1 cellular context compared by ENCODE assay signal in genomic region chr19:40348125-40348913, GRCh38.
TF ChIP-seq lines count a peak whose summit lies in the region.

A gene with protein sequence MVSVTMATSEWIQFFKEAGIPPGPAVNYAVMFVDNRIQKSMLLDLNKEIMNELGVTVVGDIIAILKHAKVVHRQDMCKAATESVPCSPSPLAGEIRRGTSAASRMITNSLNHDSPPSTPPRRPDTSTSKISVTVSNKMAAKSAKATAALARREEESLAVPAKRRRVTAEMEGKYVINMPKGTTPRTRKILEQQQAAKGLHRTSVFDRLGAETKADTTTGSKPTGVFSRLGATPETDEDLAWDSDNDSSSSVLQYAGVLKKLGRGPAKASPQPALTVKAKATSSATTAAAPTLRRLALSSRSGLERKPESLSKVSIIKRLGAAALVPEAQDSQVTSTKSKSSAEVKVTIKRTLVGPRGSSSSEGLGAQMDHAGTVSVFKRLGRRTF (minus strand): TSS chr19:40348397. CDS start chr19:40341857, 6,540 bp downstream.
A gene with protein sequence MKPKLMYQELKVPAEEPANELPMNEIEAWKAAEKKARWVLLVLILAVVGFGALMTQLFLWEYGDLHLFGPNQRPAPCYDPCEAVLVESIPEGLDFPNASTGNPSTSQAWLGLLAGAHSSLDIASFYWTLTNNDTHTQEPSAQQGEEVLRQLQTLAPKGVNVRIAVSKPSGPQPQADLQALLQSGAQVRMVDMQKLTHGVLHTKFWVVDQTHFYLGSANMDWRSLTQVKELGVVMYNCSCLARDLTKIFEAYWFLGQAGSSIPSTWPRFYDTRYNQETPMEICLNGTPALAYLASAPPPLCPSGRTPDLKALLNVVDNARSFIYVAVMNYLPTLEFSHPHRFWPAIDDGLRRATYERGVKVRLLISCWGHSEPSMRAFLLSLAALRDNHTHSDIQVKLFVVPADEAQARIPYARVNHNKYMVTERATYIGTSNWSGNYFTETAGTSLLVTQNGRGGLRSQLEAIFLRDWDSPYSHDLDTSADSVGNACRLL (plus strand): TSS chr19:40348695. CDS start chr19:40366484, 17,789 bp downstream.

TF ChIP-seq in GM12878, 131 proteins besides CTCF, POLR2A, EP300 and RAD21 (continued from another document and continues in another):
- TF ChIP-seq IRF3 (IDR thresholded peaks at IDR 0.05) (peak; percentile 93), MXI1 (IDR thresholded peaks at IDR 0.05; ENCODE audit: low read depth, low read length) (peak; percentile 29; the same call in 1 of the 2 replicates), CBX3 (IDR thresholded peaks at IDR 0.05; ENCODE audit: borderline replicate concordance, low read depth) (no peak), ZNF274 (IDR thresholded peaks at IDR 0.05; ENCODE audit: insufficient read depth, insufficient read length) (no peak), SREBF2 (IDR thresholded peaks at IDR 0.05; ENCODE audit: low read length) (peak; percentile 48; the same call in 1 of the 2 replicates), CBX5 (IDR thresholded peaks at IDR 0.05; ENCODE audit: low read depth) (no peak), SPI1 (IDR thresholded peaks at IDR 0.05; ENCODE audit: borderline replicate concordance, insufficient read depth, low read depth, low read length) (no peak), RCOR1 (conservative IDR thresholded peaks at IDR 0.05; ENCODE audit: low read depth, low read length) (no peak), RELB (IDR thresholded peaks at IDR 0.05; ENCODE audit: low read depth) (no peak; the same call in 1 of the 2 replicates), BACH1 (IDR thresholded peaks at IDR 0.05; ENCODE audit: borderline replicate concordance) (peak; percentile 84), RBBP5 (conservative IDR thresholded peaks at IDR 0.05) (no peak), PAX8 (IDR thresholded peaks at IDR 0.05) (no peak), REST (IDR thresholded peaks at IDR 0.05; ENCODE audit: low read depth, low read length) (no peak), FOXM1 (IDR thresholded peaks at IDR 0.05; ENCODE audit: low read depth, low read length) (no peak), SMAD5 (IDR thresholded peaks at IDR 0.05; ENCODE audit: low read depth) (no peak; the same call in 1 of the 2 replicates), BMI1 (IDR thresholded peaks at IDR 0.05; ENCODE audit: borderline replicate concordance) (no peak), ZZZ3 (IDR thresholded peaks at IDR 0.05; ENCODE audit: control insufficient read depth, insufficient read length, low read depth) (no peak), BRCA1 (IDR thresholded peaks at IDR 0.05; ENCODE audit: low read depth, low read length) (no peak), CREM (IDR thresholded peaks at IDR 0.05; ENCODE audit: low read depth) (peak; percentile 79; the same call in 1 of the 2 replicates), JUND (IDR thresholded peaks at IDR 0.05; ENCODE audit: low read depth, low read length) (no peak), TAF1 (IDR thresholded peaks at IDR 0.05; ENCODE audit: borderline replicate concordance, low read depth, low read length) (peak; percentile 70; the same call in 1 of the 2 replicates), EGR1 (IDR thresholded peaks at IDR 0.05; ENCODE audit: borderline replicate concordance in 1 of 2, low read depth in 2 of 2, low read length in 2 of 2) (peak; percentile 10 to 78), KAT2A (conservative IDR thresholded peaks at IDR 0.05; ENCODE audit: control insufficient read depth, low read depth, low read length) (no peak), ZBED1 (IDR thresholded peaks at IDR 0.05; ENCODE audit: borderline replicate concordance) (no peak), ZSCAN29 (IDR thresholded peaks at IDR 0.05) (no peak), NBN (IDR thresholded peaks at IDR 0.05) (0 out of 2 replicates have a peak, but pooled peaks have one; percentile 57), IKZF2 (IDR thresholded peaks at IDR 0.05) (no peak), ATF3 (IDR thresholded peaks at IDR 0.05; ENCODE audit: borderline replicate concordance, extremely low read depth, low read depth, low read length) (peak; percentile 98), BCL11A (IDR thresholded peaks at IDR 0.05; ENCODE audit: low read depth, low read length) (no peak), RAD51 (IDR thresholded peaks at IDR 0.05) (peak; percentile 100), IRF4 (IDR thresholded peaks at IDR 0.05; ENCODE audit: low read depth, low read length) (no peak), FOXK2 (IDR thresholded peaks at IDR 0.05) (peak; percentile 70), NR2C1 (IDR thresholded peaks at IDR 0.05) (peak; percentile 96), BHLHE40 (IDR thresholded peaks at IDR 0.05; ENCODE audit: borderline replicate concordance in 1 of 2, low read depth in 2 of 2, low read length in 1 of 2) (peak; percentile 97 to 100), SREBF1 (IDR thresholded peaks at IDR 0.05; ENCODE audit: low read length) (peak; percentile 54; the same call in 1 of the 2 replicates), MTA2 (IDR thresholded peaks at IDR 0.05; ENCODE audit: low read depth) (peak; percentile 5; the same call in 1 of the 2 replicates), ASH2L (IDR thresholded peaks at IDR 0.05; ENCODE audit: borderline replicate concordance, low read depth) (no peak), SP1 (IDR thresholded peaks at IDR 0.05; ENCODE audit: low read depth, low read length) (peak; percentile 37), ZNF207 (IDR thresholded peaks at IDR 0.05; ENCODE audit: borderline replicate concordance) (no peak), SMC3 (IDR thresholded peaks at IDR 0.05; ENCODE audit: borderline replicate concordance, low read length) (no peak), NR2F1 (conservative IDR thresholded peaks at IDR 0.05) (peak; percentile 33; the same call in 1 of the 2 replicates), WRNIP1 (IDR thresholded peaks at IDR 0.05; ENCODE audit: borderline replicate concordance, low read depth, low read length) (no peak), TBL1XR1 (IDR thresholded peaks at IDR 0.05; ENCODE audit: low read depth, low read length) (peak; percentile 48; the same call in 1 of the 2 replicates), FOS (IDR thresholded peaks at IDR 0.05; ENCODE audit: borderline replicate concordance, extremely low read depth, insufficient read length) (peak; percentile 52), YBX1 (IDR thresholded peaks at IDR 0.05) (no peak), STAT3 (IDR thresholded peaks at IDR 0.05; ENCODE audit: low read depth, low read length) (no peak), NFXL1 (IDR thresholded peaks at IDR 0.05; ENCODE audit: borderline replicate concordance) (no peak), CEBPB (IDR thresholded peaks at IDR 0.05; ENCODE audit: borderline replicate concordance in 1 of 2, low read depth in 2 of 2, low read length in 2 of 2) (no peak), MYB (IDR thresholded peaks at IDR 0.05; ENCODE audit: borderline replicate concordance, low read depth, low read length) (peak; percentile 60; the same call in 1 of the 2 replicates), ZNF24 (IDR thresholded peaks at IDR 0.05) (no peak), YY1 (IDR thresholded peaks at IDR 0.05; ENCODE audit: low read depth, low read length) (peak; percentile 95), MYC (IDR thresholded peaks at IDR 0.05; ENCODE audit: insufficient read depth, insufficient read length, insufficient replicate concordance, low read length, severe bottlenecking) (no peak), ETV6 (conservative IDR thresholded peaks at IDR 0.05 in 1 of 2, IDR thresholded peaks at IDR 0.05 in 1 of 2; ENCODE audit: borderline replicate concordance in 1 of 2, low read depth in 1 of 2) (no peak), MTA3 (IDR thresholded peaks at IDR 0.05; ENCODE audit: borderline replicate concordance, low read length) (no peak)
- TF ChIP-seq, protein P1, sequence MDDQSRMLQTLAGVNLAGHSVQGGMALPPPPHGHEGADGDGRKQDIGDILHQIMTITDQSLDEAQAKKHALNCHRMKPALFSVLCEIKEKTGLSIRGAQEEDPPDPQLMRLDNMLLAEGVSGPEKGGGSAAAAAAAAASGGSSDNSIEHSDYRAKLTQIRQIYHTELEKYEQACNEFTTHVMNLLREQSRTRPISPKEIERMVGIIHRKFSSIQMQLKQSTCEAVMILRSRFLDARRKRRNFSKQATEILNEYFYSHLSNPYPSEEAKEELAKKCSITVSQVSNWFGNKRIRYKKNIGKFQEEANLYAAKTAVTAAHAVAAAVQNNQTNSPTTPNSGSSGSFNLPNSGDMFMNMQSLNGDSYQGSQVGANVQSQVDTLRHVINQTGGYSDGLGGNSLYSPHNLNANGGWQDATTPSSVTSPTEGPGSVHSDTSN (IDR thresholded peaks at IDR 0.05; ENCODE audit: insufficient replicate concordance, low read depth, low read length): peak; percentile 15
- TF ChIP-seq, protein P2, sequence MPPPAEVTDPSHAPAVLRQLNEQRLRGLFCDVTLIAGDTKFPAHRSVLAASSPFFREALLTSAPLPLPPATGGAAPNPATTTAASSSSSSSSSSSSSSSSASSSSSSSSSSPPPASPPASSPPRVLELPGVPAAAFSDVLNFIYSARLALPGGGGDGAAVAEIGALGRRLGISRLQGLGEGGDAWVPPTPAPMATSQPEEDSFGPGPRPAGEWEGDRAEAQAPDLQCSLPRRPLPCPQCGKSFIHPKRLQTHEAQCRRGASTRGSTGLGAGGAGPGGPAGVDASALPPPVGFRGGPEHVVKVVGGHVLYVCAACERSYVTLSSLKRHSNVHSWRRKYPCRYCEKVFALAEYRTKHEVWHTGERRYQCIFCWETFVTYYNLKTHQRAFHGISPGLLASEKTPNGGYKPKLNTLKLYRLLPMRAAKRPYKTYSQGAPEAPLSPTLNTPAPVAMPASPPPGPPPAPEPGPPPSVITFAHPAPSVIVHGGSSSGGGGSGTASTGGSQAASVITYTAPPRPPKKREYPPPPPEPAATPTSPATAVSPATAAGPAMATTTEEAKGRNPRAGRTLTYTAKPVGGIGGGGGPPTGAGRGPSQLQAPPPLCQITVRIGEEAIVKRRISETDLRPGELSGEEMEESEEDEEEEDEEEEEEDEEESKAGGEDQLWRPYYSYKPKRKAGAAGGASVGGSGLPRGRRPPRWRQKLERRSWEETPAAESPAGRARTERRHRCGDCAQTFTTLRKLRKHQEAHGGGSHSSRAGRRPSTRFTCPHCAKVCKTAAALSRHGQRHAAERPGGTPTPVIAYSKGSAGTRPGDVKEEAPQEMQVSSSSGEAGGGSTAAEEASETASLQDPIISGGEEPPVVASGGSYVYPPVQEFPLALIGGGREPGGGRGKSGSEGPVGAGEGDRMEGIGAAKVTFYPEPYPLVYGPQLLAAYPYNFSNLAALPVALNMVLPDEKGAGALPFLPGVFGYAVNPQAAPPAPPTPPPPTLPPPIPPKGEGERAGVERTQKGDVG (CRISPR knock-in tag; IDR thresholded peaks at IDR 0.05): peak; percentile 98
- TF ChIP-seq, protein P3, sequence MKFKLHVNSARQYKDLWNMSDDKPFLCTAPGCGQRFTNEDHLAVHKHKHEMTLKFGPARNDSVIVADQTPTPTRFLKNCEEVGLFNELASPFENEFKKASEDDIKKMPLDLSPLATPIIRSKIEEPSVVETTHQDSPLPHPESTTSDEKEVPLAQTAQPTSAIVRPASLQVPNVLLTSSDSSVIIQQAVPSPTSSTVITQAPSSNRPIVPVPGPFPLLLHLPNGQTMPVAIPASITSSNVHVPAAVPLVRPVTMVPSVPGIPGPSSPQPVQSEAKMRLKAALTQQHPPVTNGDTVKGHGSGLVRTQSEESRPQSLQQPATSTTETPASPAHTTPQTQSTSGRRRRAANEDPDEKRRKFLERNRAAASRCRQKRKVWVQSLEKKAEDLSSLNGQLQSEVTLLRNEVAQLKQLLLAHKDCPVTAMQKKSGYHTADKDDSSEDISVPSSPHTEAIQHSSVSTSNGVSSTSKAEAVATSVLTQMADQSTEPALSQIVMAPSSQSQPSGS (IDR thresholded peaks at IDR 0.05; ENCODE audit: low read length): no peak
